ENCODE assay signal across 1 cellular context in the genomic region with DNA sequence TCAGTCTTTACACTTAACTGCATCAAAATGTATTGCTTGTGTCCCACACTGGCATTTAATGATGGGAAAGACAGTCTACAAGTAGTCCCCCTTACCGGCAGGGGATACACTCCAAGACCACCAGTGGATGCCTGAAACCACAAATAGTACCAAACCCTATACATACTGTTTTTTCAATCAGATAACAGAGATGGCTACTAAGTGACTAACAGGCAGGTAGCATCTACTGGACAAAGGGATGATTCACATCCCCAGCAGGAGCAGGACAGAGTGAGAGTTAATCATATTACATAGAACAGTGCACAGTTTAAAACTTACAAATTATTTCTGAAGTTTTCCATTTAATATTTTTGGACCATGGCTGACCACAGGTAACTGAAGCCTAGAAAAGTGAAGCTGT.
TF ChIP-seq lines count a peak whose summit lies in the region.

No MANE protein-coding gene starts in this region.

TF ChIP-seq in IMR-90, 13 proteins besides CTCF, POLR2A, EP300 and RAD21:
- no peak for TF ChIP-seq RCOR1 (IDR thresholded peaks at IDR 0.05; ENCODE audit: insufficient replicate concordance, low read length)
- no peak for TF ChIP-seq BHLHE40 (IDR thresholded peaks at IDR 0.05; ENCODE audit: low read depth, low read length)
- TF ChIP-seq RFX5 (IDR thresholded peaks at IDR 0.05; ENCODE audit: low read depth, low read length), result no peak
- no peak for TF ChIP-seq MAZ (IDR thresholded peaks at IDR 0.05; ENCODE audit: borderline replicate concordance, low read depth, low read length)
- TF ChIP-seq MAFK (IDR thresholded peaks at IDR 0.05; ENCODE audit: low read depth, low read length), result no peak
- no peak for TF ChIP-seq FOS (IDR thresholded peaks at IDR 0.05; ENCODE audit: low read depth, low read length)
- TF ChIP-seq, protein P1, sequence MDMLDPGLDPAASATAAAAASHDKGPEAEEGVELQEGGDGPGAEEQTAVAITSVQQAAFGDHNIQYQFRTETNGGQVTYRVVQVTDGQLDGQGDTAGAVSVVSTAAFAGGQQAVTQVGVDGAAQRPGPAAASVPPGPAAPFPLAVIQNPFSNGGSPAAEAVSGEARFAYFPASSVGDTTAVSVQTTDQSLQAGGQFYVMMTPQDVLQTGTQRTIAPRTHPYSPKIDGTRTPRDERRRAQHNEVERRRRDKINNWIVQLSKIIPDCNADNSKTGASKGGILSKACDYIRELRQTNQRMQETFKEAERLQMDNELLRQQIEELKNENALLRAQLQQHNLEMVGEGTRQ (IDR thresholded peaks at IDR 0.05; ENCODE audit: low read depth, low read length), result no peak
- TF ChIP-seq MXI1 (IDR thresholded peaks at IDR 0.05; ENCODE audit: borderline replicate concordance, low read depth, low read length), result no peak
- TF ChIP-seq, protein P2, sequence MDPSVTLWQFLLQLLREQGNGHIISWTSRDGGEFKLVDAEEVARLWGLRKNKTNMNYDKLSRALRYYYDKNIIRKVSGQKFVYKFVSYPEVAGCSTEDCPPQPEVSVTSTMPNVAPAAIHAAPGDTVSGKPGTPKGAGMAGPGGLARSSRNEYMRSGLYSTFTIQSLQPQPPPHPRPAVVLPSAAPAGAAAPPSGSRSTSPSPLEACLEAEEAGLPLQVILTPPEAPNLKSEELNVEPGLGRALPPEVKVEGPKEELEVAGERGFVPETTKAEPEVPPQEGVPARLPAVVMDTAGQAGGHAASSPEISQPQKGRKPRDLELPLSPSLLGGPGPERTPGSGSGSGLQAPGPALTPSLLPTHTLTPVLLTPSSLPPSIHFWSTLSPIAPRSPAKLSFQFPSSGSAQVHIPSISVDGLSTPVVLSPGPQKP (IDR thresholded peaks at IDR 0.05; ENCODE audit: borderline replicate concordance, low read depth, low read length), result no peak
- TF ChIP-seq CHD1 (IDR thresholded peaks at IDR 0.05; ENCODE audit: low read depth, low read length), result no peak
- no peak for TF ChIP-seq NFE2L2 (IDR thresholded peaks at IDR 0.05; ENCODE audit: low read depth, low read length)
- TF ChIP-seq SMC3 (IDR thresholded peaks at IDR 0.05; ENCODE audit: low read depth, low read length), result no peak
